Comparison of ENCODE assay signal across 18 cellular contexts in the genomic region with DNA sequence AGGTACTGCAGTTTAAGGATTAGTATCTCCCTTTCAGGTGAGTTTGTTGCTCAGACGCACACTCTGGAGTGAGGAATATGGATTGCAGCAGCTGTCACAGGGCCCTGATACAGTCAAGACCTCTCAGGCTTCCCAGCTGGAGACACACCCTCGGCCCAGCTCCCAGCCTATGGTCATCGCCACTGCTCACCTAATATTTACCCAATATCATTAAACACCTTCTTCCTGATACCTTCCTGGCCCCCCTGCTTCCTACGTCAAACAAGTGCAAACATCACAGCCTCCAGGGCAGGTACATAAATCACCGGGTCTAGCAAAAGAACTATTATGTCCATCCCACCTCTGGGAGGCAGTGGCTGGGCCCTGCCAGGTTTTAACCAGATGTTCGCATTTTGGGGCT.
"Had no signal": no experiment of that assay in that cellular context is flagged by ENCODE, and none has a peak within 500 bp of the region (broad histone marks: within the 10 kb centered on the region; RNA-seq: fewer than 3 reads in every experiment).

No MANE protein-coding gene starts in this region.

- H3K36me3 Mint-ChIP-seq: activated CD8-positive, alpha-beta memory T cell treated with anti-CD3 and anti-CD28 coated beads, Interleukin-2, amount 10 ng/mL, durations not matched to agents 7 days and 5 days; activated naive CD8-positive, alpha-beta T cell treated with anti-CD3 and anti-CD28 coated beads for 36 hours; mesothelial cell of epicardium had no signal

- H3K4me3 ChIP-seq: lung, right atrium auricular region, vagina had no signal

- H3K9me3 ChIP-seq: right atrium auricular region, vagina had no signal

- H3K36me3 ChIP-seq: right atrium auricular region, vagina had no signal

- H3K27ac Mint-ChIP-seq: activated CD4-positive, alpha-beta memory T cell treated with anti-CD3 and anti-CD28 coated beads, Interleukin-2, amount 10 ng/mL, durations not matched to agents 7 days and 5 days; activated CD8-positive, alpha-beta memory T cell treated with anti-CD3 and anti-CD28 coated beads, Interleukin-2, amount 10 ng/mL, durations not matched to agents 7 days and 5 days; activated naive CD8-positive, alpha-beta T cell treated with anti-CD3 and anti-CD28 coated beads for 36 hours; effector memory CD8-positive, alpha-beta T cell; mesothelial cell of epicardium; stimulated activated naive CD8-positive, alpha-beta T cell treated with anti-CD3 and anti-CD28 coated beads, Interleukin-15, Interleukin-2, amounts not matched to agents 100 ng/mL and 50 ng/mL, for 24 hours had no signal

- H3K27ac ChIP-seq: right atrium auricular region, vagina had no signal

- H3K9me3 Mint-ChIP-seq: stimulated activated naive CD8-positive, alpha-beta T cell treated with anti-CD3 and anti-CD28 coated beads, Interleukin-15, Interleukin-2, amounts not matched to agents 100 ng/mL and 50 ng/mL, for 24 hours had no signal

- H3K4me3 Mint-ChIP-seq: activated CD4-positive, alpha-beta memory T cell treated with anti-CD3 and anti-CD28 coated beads, Interleukin-2, amount 10 ng/mL, durations not matched to agents 7 days and 5 days; activated CD8-positive, alpha-beta memory T cell treated with anti-CD3 and anti-CD28 coated beads, Interleukin-2, amount 10 ng/mL, durations not matched to agents 7 days and 5 days; activated naive CD8-positive, alpha-beta T cell treated with anti-CD3 and anti-CD28 coated beads for 36 hours; effector memory CD8-positive, alpha-beta T cell; mesothelial cell of epicardium; stimulated activated naive CD8-positive, alpha-beta T cell treated with anti-CD3 and anti-CD28 coated beads, Interleukin-15, Interleukin-2, amounts not matched to agents 100 ng/mL and 50 ng/mL, for 24 hours had no signal

- H3K27me3 ChIP-seq: right atrium auricular region, vagina had no signal

- H3K4me1 Mint-ChIP-seq: activated CD4-positive, alpha-beta memory T cell treated with anti-CD3 and anti-CD28 coated beads, Interleukin-2, amount 10 ng/mL, durations not matched to agents 7 days and 5 days; activated CD8-positive, alpha-beta memory T cell treated with anti-CD3 and anti-CD28 coated beads, Interleukin-2, amount 10 ng/mL, durations not matched to agents 7 days and 5 days; activated naive CD8-positive, alpha-beta T cell treated with anti-CD3 and anti-CD28 coated beads for 36 hours; mesothelial cell of epicardium had no signal

- H3K27me3 Mint-ChIP-seq: activated CD4-positive, alpha-beta memory T cell treated with anti-CD3 and anti-CD28 coated beads, Interleukin-2, amount 10 ng/mL, durations not matched to agents 7 days and 5 days; activated CD8-positive, alpha-beta memory T cell treated with anti-CD3 and anti-CD28 coated beads, Interleukin-2, amount 10 ng/mL, durations not matched to agents 7 days and 5 days; activated naive CD8-positive, alpha-beta T cell treated with anti-CD3 and anti-CD28 coated beads for 36 hours; stimulated activated naive CD8-positive, alpha-beta T cell treated with anti-CD3 and anti-CD28 coated beads, Interleukin-15, Interleukin-2, amounts not matched to agents 100 ng/mL and 50 ng/mL, for 24 hours had no signal

- DNase-seq: activated CD4-positive, alpha-beta memory T cell treated with anti-CD3 and anti-CD28 coated beads, Interleukin-2, amount 10 ng/mL, durations not matched to agents 7 days and 5 days; activated CD4-positive, alpha-beta T cell treated with anti-CD3 and anti-CD28 coated beads for 48 hours; activated CD4-positive, CD25-positive, alpha-beta regulatory T cell; activated CD8-positive, alpha-beta memory T cell treated with anti-CD3 and anti-CD28 coated beads, Interleukin-2, amount 10 ng/mL, durations not matched to agents 7 days and 5 days; activated naive CD8-positive, alpha-beta T cell treated with anti-CD3 and anti-CD28 coated beads for 36 hours; amygdala; caudate nucleus; effector memory CD8-positive, alpha-beta T cell; foreskin fibroblast; hippocampal formation; left colon; T1000; trophoblast cell had no signal

- ATAC-seq: activated CD8-positive, alpha-beta memory T cell treated with anti-CD3 and anti-CD28 coated beads, Interleukin-2, amount 10 ng/mL, durations not matched to agents 7 days and 5 days; effector memory CD8-positive, alpha-beta T cell; left colon had no signal
